ENCODE assay signal across 19 cellular contexts in genomic region chr14:101776315-101776714, GRCh38. TPM values are rescaled to one million over a fixed set of nuclear protein-coding genes. Genes with fewer than 3 reads are reported as not detected.
A peak's percentile ranks its signal among the peaks of the same experiment; 100 is the strongest.
DNase-seq lines count a peak whose midpoint lies in the region; ATAC-seq and TF ChIP-seq lines count a peak whose summit lies in the region.
"Had no signal": no experiment of that assay in that cellular context is flagged by ENCODE, and none has a peak within 500 bp of the region (broad histone marks: within the 10 kb centered on the region; RNA-seq: fewer than 3 reads in every experiment).

No MANE protein-coding gene starts in this region.

- H3F3A ChIP-seq in DOHH2 (ENCODE audit: control insufficient read depth, insufficient read depth), result peaks cover 54% of the 10 kb centered on the region

- WGBS in heart right ventricle, 2 donors, result 80 to 81% methylated on average over 7 of the region's 7 CpGs

- TF ChIP-seq CTCF in DOHH2 (IDR thresholded peaks at IDR 0.05; ENCODE audit: low read depth, low read length, poor library complexity, severe bottlenecking), result peak; percentile 6
- TF ChIP-seq CTCF in heart right ventricle (IDR thresholded peaks at IDR 0.05), result no peak
- no peak for TF ChIP-seq CTCF in WERI-Rb-1 (IDR thresholded peaks at IDR 0.05; ENCODE audit: low read depth, low read length)

- no peaks in the 10 kb centered on the region for H3K9me2 ChIP-seq in DOHH2 (replicated peaks; ENCODE audit: control insufficient read depth, low read length)

- H3K36me3 ChIP-seq in DOHH2 (ENCODE audit: control insufficient read depth, low read length), result peaks cover 5% of the 10 kb centered on the region; the same call in 1 of the 2 replicates
- no peaks in the 10 kb centered on the region for H3K36me3 ChIP-seq in heart right ventricle
- no peaks in the 10 kb centered on the region for H3K36me3 ChIP-seq in WERI-Rb-1
- H3K36me3 ChIP-seq: brain microvascular endothelial cell, esophagus squamous epithelium, heart left ventricle had no signal

- intact Hi-C loops in heart right ventricle (cut with DNase I), result loop anchor here in 5 of 10 donors (10.0 kb wide), 4 partner anchors 108 to 188 kb away; partner anchors contain the start of gene DYNC1H1 (in 1 of the 5)

- peaks cover 6% of the 10 kb centered on the region; the same call in 1 of the 2 replicates for H3K27me3 ChIP-seq in DOHH2 (ENCODE audit: control insufficient read depth, low read length)
- H3K27me3 ChIP-seq in heart right ventricle, result peaks cover 0 to 23% (median 0%) of the 10 kb centered on the region in 7 donors
- no peaks in the 10 kb centered on the region for H3K27me3 ChIP-seq in WERI-Rb-1 (ENCODE audit: insufficient read depth, low read depth, severe bottlenecking)

- H3K9me3 ChIP-seq in DOHH2 (ENCODE audit: control insufficient read depth, insufficient read depth, low read length) (no peaks in the 10 kb centered on the region), heart right ventricle (no peaks in the 10 kb centered on the region), WERI-Rb-1 (ENCODE audit: severe bottlenecking) (no peaks in the 10 kb centered on the region)
- H3K9me3 ChIP-seq: esophagus squamous epithelium, heart left ventricle had no signal

- H4K20me1 ChIP-seq in DOHH2 (ENCODE audit: control insufficient read depth, insufficient read depth, low read depth, low read length), result no peaks in the 10 kb centered on the region

- H3K27ac ChIP-seq in DOHH2 (ENCODE audit: low read depth, low read length) (peak overlapping the region; percentile 98), heart right ventricle (peak overlapping the region in 1 of 10 donors; percentile 15), WERI-Rb-1 (no peak overlapping the region)
- H3K27ac ChIP-seq: brain microvascular endothelial cell, HL-60 had no signal

- peaks cover 17% of the 10 kb centered on the region for H3K79me2 ChIP-seq in DOHH2 (ENCODE audit: control insufficient read depth, low read length)

- ATAC-seq in GM21447 (IDR thresholded peaks at IDR 0.05; ENCODE audit: unreplicated experiment), result peak; percentile 59
- no peak for ATAC-seq in heart right ventricle
- ATAC-seq: K562; stimulated activated naive CD8-positive, alpha-beta T cell treated with anti-CD3 and anti-CD28 coated beads, Interleukin-15, Interleukin-2, amounts not matched to agents 100 U/mL and 50 U/mL, for 24 hours had no signal

- H3K4me1 ChIP-seq in DOHH2 (ENCODE audit: control insufficient read depth, low read length), result peaks cover 85% of the 10 kb centered on the region
- peaks cover 2 to 48% (median 27%) of the 10 kb centered on the region in 9 donors for H3K4me1 ChIP-seq in heart right ventricle

- peak overlapping the region; percentile 90 for H3K4me2 ChIP-seq in DOHH2 (ENCODE audit: low read length)

- H3K4me3 ChIP-seq in DOHH2 (ENCODE audit: low read length), result peak overlapping the region; percentile 46
- H3K4me3 ChIP-seq in heart right ventricle, result no peak overlapping the region
- H3K4me3 ChIP-seq in WERI-Rb-1 (ENCODE audit: low read depth, low read length), result no peak overlapping the region
- H3K4me3 ChIP-seq: esophagus squamous epithelium, heart left ventricle, K562 had no signal

- DNase-seq in LHCN-M2 (ENCODE audit: low read depth) (peak; percentile 11), mesenteric fat pad (ENCODE audit: low spot score) (peak; percentile 16), heart right ventricle (no peak), NCI-H187 treated with DMSO at 0.1 percent for 48 hours (lab: John Stamatoyannopoulos, UW) (no peak), WERI-Rb-1 (no peak)
- no peak for DNase-seq in activated CD4-positive, alpha-beta T cell treated with anti-CD3 and anti-CD28 coated beads, Interleukin-2, amount 50 U/mL, for 4 hours
- DNase-seq: activated naive CD4-positive, alpha-beta T cell treated with anti-CD3 and anti-CD28 coated beads, Interleukin-2, amount 10 ng/mL, durations not matched to agents 7 days and 5 days; brain microvascular endothelial cell; Calu3; esophagus squamous epithelium; H9; Right ventricle myocardium superior; small intestine; stimulated activated naive CD8-positive, alpha-beta T cell treated with anti-CD3 and anti-CD28 coated beads, Interleukin-15, Interleukin-2, amounts not matched to agents 100 U/mL and 50 U/mL, for 24 hours had no signal

RNA-seq across cellular contexts. Expression of gene PPP2R5C, which starts 14.8 kb away (rescaled TPM):
- 78.0 and 86.3 TPM in 2 replicates for total RNA-seq in LHCN-M2 (2014; rRNA removed)
- 49.6 TPM for polyA plus RNA-seq in LHCN-M2 (2012)
- total RNA-seq in mesenteric fat pad, result 124 TPM
- 100 to 1,000 TPM; 183 to 257 (median 224) TPM for total RNA-seq in heart right ventricle
- polyA plus RNA-seq in heart right ventricle, result 100 to 1,000 TPM in 1 of 2 donors, 10 to 100 TPM in 1; 66.8 to 157 TPM

Comparison
In these comparisons a context has a peak if more than half of its experiments do, and no peak if none do; other contexts are left out.
1. DNase-seq: peak in LHCN-M2 (single experiment) and mesenteric fat pad (single experiment); none in activated CD4-positive, alpha-beta T cell treated with anti-CD3 and anti-CD28 coated beads, Interleukin-2, amount 50 U/mL, for 4 hours (0 of 2), heart right ventricle (0 of 2), NCI-H187 treated with DMSO at 0.1 percent for 48 hours (single experiment) and WERI-Rb-1 (single experiment).